In genomic region chr9:35665471-35665818, GRCh38 we compare ENCODE assay signal across 1 cellular context.
TF ChIP-seq lines count a peak whose summit lies in the region.

No MANE protein-coding gene starts in this region.

TF ChIP-seq in GM12878, 131 proteins besides CTCF, POLR2A, EP300 and RAD21:
- TF ChIP-seq MLLT1 (IDR thresholded peaks at IDR 0.05) (peak; percentile 91), PBX3 (IDR thresholded peaks at IDR 0.05; ENCODE audit: insufficient replicate concordance, low read depth, low read length) (no peak)
TF ChIP-seq in GM12878: peak in this region for 1.
